In genomic region chr17:19744492-19744891, GRCh38 we compare ENCODE assay signal across 8 cellular contexts. TPM values are rescaled to one million over a fixed set of nuclear protein-coding genes. Genes with fewer than 3 reads are reported as not detected.
DNase-seq lines count a peak whose midpoint lies in the region; ATAC-seq and TF ChIP-seq lines count a peak whose summit lies in the region.

No MANE protein-coding gene starts in this region.

- peaks cover 15% of the 10 kb centered on the region for H3K27me3 ChIP-seq in NT2/D1 (ENCODE audit: insufficient read depth, insufficient read length)
- no peaks in the 10 kb centered on the region for H3K27me3 ChIP-seq in psoas muscle (ENCODE audit: insufficient read depth in 3 of 3, low read length in 2 of 3)

- H3K4me1 ChIP-seq in NT2/D1 (ENCODE audit: insufficient read depth, insufficient read length) (peaks cover 14% of the 10 kb centered on the region), psoas muscle (peaks cover 6% of the 10 kb centered on the region)

- DNase-seq in NT2/D1 (ENCODE audit: low read depth, low spot score) (no peak), fibroblast of the aortic adventitia (ENCODE audit: low read depth) (no peak), psoas muscle (peak in 1 of 2 donors; percentile 45), superior temporal gyrus (ENCODE audit: extremely low spot score) (no peak)

- intact Hi-C loops in psoas muscle (cut with DNase I): no loop called here

- ATAC-seq in psoas muscle: peak in 3 of 4 donors; percentile 15 to 61 (median 45)
- no peak for ATAC-seq in GM21360 (IDR thresholded peaks at IDR 0.05; ENCODE audit: unreplicated experiment)
- no peak for ATAC-seq in HG03095 (IDR thresholded peaks at IDR 0.05; ENCODE audit: unreplicated experiment)
- ATAC-seq in HG02798 (IDR thresholded peaks at IDR 0.05; ENCODE audit: poor library complexity, unreplicated experiment): no peak

- H3K27ac ChIP-seq in psoas muscle: peak overlapping the region; percentile 36

- H3K36me3 ChIP-seq in NT2/D1 (ENCODE audit: insufficient read depth, insufficient read length, low read length) (no peaks in the 10 kb centered on the region), psoas muscle (ENCODE audit: insufficient read depth in 1 of 2, low read depth in 1 of 2) (no peaks in the 10 kb centered on the region)

- TF ChIP-seq CTCF in fibroblast of the aortic adventitia (IDR thresholded peaks at IDR 0.05; ENCODE audit: insufficient read depth, low read length): no peak
- TF ChIP-seq CTCF in psoas muscle (IDR thresholded peaks at IDR 0.05): no peak

- peak overlapping the region; percentile 61 for H3K9ac ChIP-seq in NT2/D1 (ENCODE audit: insufficient read length, low read depth)

- H3K4me3 ChIP-seq in GM08714 (ENCODE audit: low read length) (peak overlapping the region; percentile 35; the same call in 1 of the 2 replicates), NT2/D1 (ENCODE audit: insufficient read length, low read depth) (peak overlapping the region; percentile 30), fibroblast of the aortic adventitia (ENCODE audit: low read depth, low read length) (peak overlapping the region; percentile 48), psoas muscle (peak overlapping the region; percentile 68)

- H3K9me3 ChIP-seq in NT2/D1 (ENCODE audit: insufficient read depth, low read length) (no peaks in the 10 kb centered on the region), psoas muscle (no peaks in the 10 kb centered on the region)

- 9 to 32% (median 20%) methylated on average over 6 to 26 of the region's 26 CpGs for WGBS in psoas muscle, 3 donors

RNA-seq across cellular contexts. Expression of gene ALDH3A1, which starts 3.6 kb away (rescaled TPM):
- 0.54 TPM in 1 of 2 replicates, not detected in the other for total RNA-seq in fibroblast of the aortic adventitia (ENCODE audit: low replicate concordance)
- 1 to 10 TPM in 1 of 4 donors, under 1 TPM in 2, not detected in 1; 0.17 to 6.5 (median 0.24) TPM for total RNA-seq in psoas muscle
- polyA plus RNA-seq in psoas muscle: under 1 TPM; 0.05 to 0.20 (median 0.12) TPM

RNA-seq across cellular contexts. Expression of gene SLC47A2, which starts 28.1 kb away (rescaled TPM):
- 0.33 TPM in 1 of 2 replicates, not detected in the other for total RNA-seq in fibroblast of the aortic adventitia (ENCODE audit: low replicate concordance)
- 1 to 10 TPM in 1 of 4 donors, not detected in 3; 1.1 TPM for total RNA-seq in psoas muscle
- polyA plus RNA-seq in psoas muscle: under 1 TPM; 0.01 to 0.08 (median 0.03) TPM

Comparison
In these comparisons a context has a peak if more than half of its experiments do, and no peak if none do; other contexts are left out.
1. ATAC-seq: peak in psoas muscle (3 of 4); none in GM21360 (single experiment), HG03095 (single experiment) and HG02798 (single experiment).
2. Peak in every context shown above with its lines, with median percentiles within 50 percentile points of each other: H3K4me3 ChIP-seq.